In the genomic region with DNA sequence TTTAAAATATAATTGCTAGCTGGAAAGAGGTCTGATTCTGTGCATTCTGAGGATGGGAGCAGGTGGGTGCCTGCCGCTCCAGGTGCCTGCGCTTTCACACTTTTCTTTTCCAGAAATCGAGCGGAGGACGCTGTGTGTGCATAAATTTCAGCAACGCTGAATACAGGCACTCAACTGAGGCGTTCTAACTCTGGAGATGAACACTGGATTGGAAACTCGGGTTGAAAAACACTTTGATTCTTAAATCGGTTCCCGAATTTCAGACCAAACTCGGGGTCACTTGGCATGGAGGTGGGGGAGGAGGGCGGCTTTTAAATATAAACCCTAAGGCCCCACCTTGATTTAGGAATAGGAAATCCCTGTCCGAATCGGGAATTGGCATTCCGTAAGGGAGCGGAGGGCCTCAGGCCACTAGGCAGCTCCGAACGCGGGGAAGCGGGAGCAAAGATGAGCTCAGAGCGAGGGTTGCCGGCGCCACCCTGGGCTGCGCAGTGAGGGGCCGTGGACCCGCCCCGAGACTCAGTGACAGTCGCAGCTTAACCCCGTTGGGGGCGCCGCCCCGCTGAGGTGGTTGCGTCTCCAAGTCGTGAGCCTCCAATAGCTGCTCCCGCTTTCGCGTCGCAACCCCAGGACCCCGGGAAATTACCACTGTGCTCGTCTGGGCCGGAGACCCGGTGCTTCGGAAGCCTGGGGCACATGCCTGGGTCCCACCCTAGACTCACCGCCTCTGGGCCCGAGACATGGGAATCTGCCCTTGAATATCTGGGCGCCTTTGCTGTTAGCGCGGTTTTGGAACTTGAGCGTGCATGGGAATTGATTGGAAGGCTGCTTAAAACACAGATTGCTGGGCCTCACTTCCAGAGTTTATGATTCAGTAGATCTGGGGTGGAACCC, we compare ENCODE assay signal across 1 cellular context.
TF ChIP-seq lines count a peak whose summit lies in the region.

No MANE protein-coding gene starts in this region.

TF ChIP-seq in endothelial cell of umbilical vein, 7 proteins besides CTCF, POLR2A, EP300 and RAD21:
- TF ChIP-seq EZH2 (IDR thresholded peaks at IDR 0.05; ENCODE audit: borderline replicate concordance, low read depth, low read length, severe bottlenecking) (peak; percentile 95), MYC (IDR thresholded peaks at IDR 0.05; ENCODE audit: low read depth, low read length) (no peak)
TF ChIP-seq in endothelial cell of umbilical vein: peak in this region for 1.
